In genomic region chr7:54908760-54909438, GRCh38 we compare ENCODE assay signal across 32 cellular contexts.
"Had no signal": no experiment of that assay in that cellular context is flagged by ENCODE, and none has a peak within 500 bp of the region (broad histone marks: within the 10 kb centered on the region; RNA-seq: fewer than 3 reads in every experiment).

No MANE protein-coding gene starts in this region.

- DNase-seq: colonic mucosa; effector CD8-positive, alpha-beta T cell; endodermal cell; foreskin melanocyte; hypothalamus; immature natural killer cell; islet precursor cell; kidney glomerular epithelial cell; left colon; left ventricle myocardium superior; mesenchymal stem cell; mucosa of descending colon; naive B cell; sigmoid colon; spleen; stimulated activated CD4-positive, alpha-beta T cell treated with anti-CD3 and anti-CD28 coated beads, Interleukin-15, amount 100 ng/mL, for 24 hours; stimulated activated CD4-positive, alpha-beta T cell treated with anti-CD3 and anti-CD28 coated beads, Interleukin-2, amount 100 ng/mL, for 48 hours; stimulated activated naive B cell treated with anti-CD40 and anti-IgM and Interleukin-4, amounts not matched to agents 10 μg/mL and 1 μg/mL and 100 μg/mL, for 72 hours; upper lobe of left lung had no signal

- ATAC-seq: left colon; left ventricle myocardium superior; mucosa of descending colon; natural killer cell treated with Interleukin-12 subunit alpha and Interleukin-12 subunit beta and Interleukin-15 and Interleukin-18, amount 100 ng/mL, for 72 hours; stimulated activated naive B cell treated with anti-CD40 and anti-IgM and Interleukin-4, amounts not matched to agents 10 μg/mL and 1 μg/mL and 100 μg/mL, for 72 hours had no signal

- H3K9me3 Mint-ChIP-seq: endodermal cell; mesothelial cell of epicardium; neural progenitor cell; stimulated activated naive CD8-positive, alpha-beta T cell treated with anti-CD3 and anti-CD28 coated beads, Interleukin-15, Interleukin-2, amounts not matched to agents 100 ng/mL and 50 ng/mL, for 24 hours had no signal

- H3K4me3 Mint-ChIP-seq: dendritic cell treated with granulocyte-macrophage colony-stimulating factor and Interleukin-4, amounts not matched to agents 40 ng/mL and 50 ng/mL, for 4 days; endodermal cell; immature natural killer cell; mesothelial cell of epicardium; naive B cell; natural killer cell treated with Interleukin-12 subunit alpha and Interleukin-12 subunit beta and Interleukin-15 and Interleukin-18, amount 100 ng/mL, for 72 hours; neural progenitor cell; stimulated activated naive B cell treated with anti-CD40 and anti-IgM and Interleukin-4, amounts not matched to agents 10 μg/mL and 1 μg/mL and 100 μg/mL, for 72 hours; stimulated activated naive CD8-positive, alpha-beta T cell treated with anti-CD3 and anti-CD28 coated beads, Interleukin-15, Interleukin-2, amounts not matched to agents 100 ng/mL and 50 ng/mL, for 24 hours had no signal

- H3K79me2 ChIP-seq: parathyroid adenoma had no signal

- H2AFZ ChIP-seq: neural progenitor cell, parathyroid adenoma had no signal

- H3K9me3 ChIP-seq: colonic mucosa, mucosa of descending colon, upper lobe of left lung had no signal

- H3K27ac Mint-ChIP-seq: dendritic cell treated with granulocyte-macrophage colony-stimulating factor and Interleukin-4, amounts not matched to agents 40 ng/mL and 50 ng/mL, for 4 days; endodermal cell; immature natural killer cell; mesothelial cell of epicardium; naive B cell; natural killer cell treated with Interleukin-12 subunit alpha and Interleukin-12 subunit beta and Interleukin-15 and Interleukin-18, amount 100 ng/mL, for 72 hours; neural progenitor cell; progenitor cell of endocrine pancreas; stimulated activated naive B cell treated with anti-CD40 and anti-IgM and Interleukin-4, amounts not matched to agents 10 μg/mL and 1 μg/mL and 100 μg/mL, for 72 hours; stimulated activated naive CD8-positive, alpha-beta T cell treated with anti-CD3 and anti-CD28 coated beads, Interleukin-15, Interleukin-2, amounts not matched to agents 100 ng/mL and 50 ng/mL, for 24 hours had no signal

- H3K36me3 Mint-ChIP-seq: immature natural killer cell; mesothelial cell of epicardium; naive B cell; natural killer cell treated with Interleukin-12 subunit alpha and Interleukin-12 subunit beta and Interleukin-15 and Interleukin-18, amount 100 ng/mL, for 72 hours; neural progenitor cell; stimulated activated naive B cell treated with anti-CD40 and anti-IgM and Interleukin-4, amounts not matched to agents 10 μg/mL and 1 μg/mL and 100 μg/mL, for 72 hours had no signal

- H3K27ac ChIP-seq: colonic mucosa, esophagus muscularis mucosa, neural progenitor cell, parathyroid adenoma, right atrium auricular region, sigmoid colon, spleen, thoracic aorta, tibial nerve, upper lobe of left lung had no signal

- H3K36me3 ChIP-seq: colonic mucosa, esophagus muscularis mucosa, neural progenitor cell, right atrium auricular region, sigmoid colon, spleen, thoracic aorta, tibial nerve, upper lobe of left lung had no signal

- H3K27me3 Mint-ChIP-seq: dendritic cell treated with granulocyte-macrophage colony-stimulating factor and Interleukin-4, amounts not matched to agents 40 ng/mL and 50 ng/mL, for 4 days; naive B cell; natural killer cell treated with Interleukin-12 subunit alpha and Interleukin-12 subunit beta and Interleukin-15 and Interleukin-18, amount 100 ng/mL, for 72 hours; progenitor cell of endocrine pancreas; stimulated activated naive B cell treated with anti-CD40 and anti-IgM and Interleukin-4, amounts not matched to agents 10 μg/mL and 1 μg/mL and 100 μg/mL, for 72 hours; stimulated activated naive CD8-positive, alpha-beta T cell treated with anti-CD3 and anti-CD28 coated beads, Interleukin-15, Interleukin-2, amounts not matched to agents 100 ng/mL and 50 ng/mL, for 24 hours had no signal

- H3K27me3 ChIP-seq: colonic mucosa, esophagus muscularis mucosa, neural progenitor cell, right atrium auricular region, sigmoid colon, spleen, tibial nerve, upper lobe of left lung had no signal

- H3K4me2 ChIP-seq: neural progenitor cell had no signal

- H3K4me3 ChIP-seq: colonic mucosa, esophagus muscularis mucosa, lung, mucosa of descending colon, neural progenitor cell, right atrium auricular region, sigmoid colon, spleen, thoracic aorta, tibial nerve, upper lobe of left lung had no signal

- H3K4me1 Mint-ChIP-seq: endodermal cell; mesothelial cell of epicardium; naive B cell; neural progenitor cell; stimulated activated naive B cell treated with anti-CD40 and anti-IgM and Interleukin-4, amounts not matched to agents 10 μg/mL and 1 μg/mL and 100 μg/mL, for 72 hours had no signal

- H3K4me1 ChIP-seq: colonic mucosa, esophagus muscularis mucosa, neural progenitor cell, parathyroid adenoma, right atrium auricular region, sigmoid colon, spleen, upper lobe of left lung had no signal

- FAIRE-seq: urothelium cell line had no signal

- H3K9ac ChIP-seq: neural progenitor cell, parathyroid adenoma had no signal
